Comparison of ENCODE assay signal across 14 cellular contexts in genomic region chr20:48801197-48801596, GRCh38.
"Had no signal": no experiment of that assay in that cellular context is flagged by ENCODE, and none has a peak within 500 bp of the region (broad histone marks: within the 10 kb centered on the region; RNA-seq: fewer than 3 reads in every experiment).

No MANE protein-coding gene starts in this region.

- H3K4me3 Mint-ChIP-seq: activated CD4-positive, alpha-beta T cell treated with anti-CD3 and anti-CD28 coated beads for 36 hours; activated naive CD8-positive, alpha-beta T cell treated with anti-CD3 and anti-CD28 coated beads, Interleukin-2, amount 10 ng/mL, durations not matched to agents 7 days and 5 days had no signal

- ATAC-seq: activated CD4-positive, alpha-beta T cell treated with anti-CD3 and anti-CD28 coated beads for 36 hours; left lobe of liver; mucosa of descending colon; naive thymus-derived CD8-positive, alpha-beta T cell; sciatic nerve had no signal

- H3K27ac ChIP-seq: ascending aorta, esophagus squamous epithelium, VCaP had no signal

- H3K27me3 Mint-ChIP-seq: activated CD4-positive, alpha-beta T cell treated with anti-CD3 and anti-CD28 coated beads for 36 hours; activated naive CD8-positive, alpha-beta T cell treated with anti-CD3 and anti-CD28 coated beads, Interleukin-2, amount 10 ng/mL, durations not matched to agents 7 days and 5 days; naive thymus-derived CD8-positive, alpha-beta T cell had no signal

- H3K27ac Mint-ChIP-seq: activated CD4-positive, alpha-beta T cell treated with anti-CD3 and anti-CD28 coated beads for 36 hours had no signal

- H3K36me3 ChIP-seq: ascending aorta, esophagus squamous epithelium had no signal

- H3K27me3 ChIP-seq: ascending aorta had no signal

- H3K9me3 Mint-ChIP-seq: activated naive CD8-positive, alpha-beta T cell treated with anti-CD3 and anti-CD28 coated beads, Interleukin-2, amount 10 ng/mL, durations not matched to agents 7 days and 5 days; naive thymus-derived CD8-positive, alpha-beta T cell had no signal

- H3K9me3 ChIP-seq: ascending aorta, esophagus squamous epithelium, mucosa of descending colon had no signal

- H3K4me3 ChIP-seq: ascending aorta, esophagus squamous epithelium, mucosa of descending colon had no signal

- DNase-seq: activated CD4-positive, alpha-beta T cell treated with anti-CD3 and anti-CD28 coated beads for 36 hours; activated gamma-delta T cell treated with Interleukin-2 at 50 U/mL for 16 hours; activated naive CD8-positive, alpha-beta T cell treated with anti-CD3 and anti-CD28 coated beads, Interleukin-2, amount 10 ng/mL, durations not matched to agents 7 days and 5 days; esophagus squamous epithelium; foreskin fibroblast; mammary epithelial cell; mucosa of descending colon; naive thymus-derived CD8-positive, alpha-beta T cell; stimulated activated CD4-positive, alpha-beta T cell treated with anti-CD3 and anti-CD28 coated beads, Interleukin-2, amount 100 ng/mL, for 48 hours; T1000 had no signal
